1 cellular context compared by ENCODE assay signal in genomic region chr14:103050935-103051334, GRCh38.
TF ChIP-seq lines count a peak whose summit lies in the region.

No MANE protein-coding gene starts in this region.

TF ChIP-seq in WTC11, 78 proteins besides CTCF, POLR2A, EP300 and RAD21 (continued from another document):
- TF ChIP-seq STAT6 (CRISPR knock-in tag; conservative IDR thresholded peaks at IDR 0.05; ENCODE audit: low read depth) = no peak
- TF ChIP-seq CREB1 (CRISPR knock-in tag; IDR thresholded peaks at IDR 0.05) = no peak
- no peak for TF ChIP-seq ZNF532 (CRISPR knock-in tag; IDR thresholded peaks at IDR 0.05; ENCODE audit: borderline replicate concordance)
- TF ChIP-seq OVOL2 (CRISPR knock-in tag; IDR thresholded peaks at IDR 0.05; ENCODE audit: borderline replicate concordance) = no peak
